In genomic region chr9:94937214-94937903, GRCh38 we compare ENCODE assay signal across 11 cellular contexts.
DNase-seq lines count a peak whose midpoint lies in the region; ATAC-seq, FAIRE-seq and TF ChIP-seq lines count a peak whose summit lies in the region.
"Had no signal": no experiment of that assay in that cellular context is flagged by ENCODE, and none has a peak within 500 bp of the region (broad histone marks: within the 10 kb centered on the region; RNA-seq: fewer than 3 reads in every experiment).

No MANE protein-coding gene starts in this region.

- BruUV-seq in K562 (replicated peaks; lab: Mats Ljungman, UMichigan): no TSS peak

- peak overlapping the region; percentile 6; the same call in 1 of the 2 replicates for H3K4me2 ChIP-seq in K562 (ENCODE audit: insufficient read depth, low read length)

- no peak for TF ChIP-seq RAD21 in K562 (CRISPR knock-in tag; conservative IDR thresholded peaks at IDR 0.05 in 1 of 2, IDR thresholded peaks at IDR 0.05 in 1 of 2)

- H3K79me2 ChIP-seq in K562 (ENCODE audit: control insufficient read depth, insufficient read depth, low read length): no peaks in the 10 kb centered on the region

- H3K9me3 ChIP-seq in K562 (replicated peaks; ENCODE audit: control insufficient read depth, insufficient read depth, low read depth, low read length): no peaks in the 10 kb centered on the region

- no peaks in the 10 kb centered on the region for H3K36me3 ChIP-seq in K562 (ENCODE audit: control insufficient read depth, insufficient read depth, low read length)

- POLR2A ChIA-PET in AG04449 (lab: Yijun Ruan, JAX): interaction anchor here (1.0 kb wide), 1 partner anchor 17 kb away, joined by 3 read pairs; no protein-coding TSS in a partner anchor
- POLR2A ChIA-PET in K562 (lab: Yijun Ruan, JAX): interaction anchor here (0.6 to 0.8 kb wide), 2 partner anchors 10 to 13 kb away, joined by 3 to 4 read pairs; no protein-coding TSS in a partner anchor

- H3K4me3 ChIP-seq in AG04449 (ENCODE audit: low read depth, low read length): no peak overlapping the region
- H3K4me3 ChIP-seq in K562: no peak overlapping the region

- CTCF ChIA-PET in AG04449 (lab: Yijun Ruan, JAX) (interaction anchor here (1.2 to 2.1 kb wide), 2 partner anchors 195 to 257 kb away, joined by 3 to 5 read pairs; no protein-coding TSS in a partner anchor), K562 (lab: Yijun Ruan, JAX; ENCODE audit: low intra/inter-chr PET ratio) (no interaction called here)

- FAIRE-seq in HTR-8/SVneo (lab: Jason Lieb, UNC) (no peak), K562 (lab: Jason Lieb, UNC) (peak; percentile 86)

- DNase-seq in AG04449 (ENCODE audit: low read depth, low spot score) (peak; percentile 80), HTR-8/SVneo (ENCODE audit: insufficient read length, low spot score) (peak; percentile 73), K562 (ENCODE audit: extremely low read depth in 1 of 4, low spot score in 3 of 4) (peak; percentile 69 to 80 (median 76)), kidney tubule cell (ENCODE audit: low spot score) (peak; percentile 77), CD14-positive monocyte (ENCODE audit: low spot score) (no peak), GDM1 (lab: John Stamatoyannopoulos, UW) (no peak), iPS-NIHi11 (ENCODE audit: low spot score) (no peak), COLO668 (lab: John Stamatoyannopoulos, UW; ENCODE audit: unreplicated experiment) (no peak)
- DNase-seq: COR-L47, NCI-H524 treated with DMSO at 0.1 percent for 48 hours had no signal

- H3K27ac Mint-ChIP-seq in CD14-positive monocyte: no peak overlapping the region

- peaks cover 0 to 3% (median 2%) of the 10 kb centered on the region in 7 donors for H3K9me3 Mint-ChIP-seq in CD14-positive monocyte

- no peak for TF ChIP-seq POLR2A in K562 (conservative IDR thresholded peaks at IDR 0.05)

- no peaks in the 10 kb centered on the region for H3K9me1 ChIP-seq in K562 (ENCODE audit: control insufficient read depth, insufficient read depth, low read length)

- 0 out of 4 replicates have a peak overlapping the region, but pooled peaks of 1 of the 2 experiments have one; percentile 1 for H3K9ac ChIP-seq in K562 (ENCODE audit: insufficient read depth in 1 of 2, low read depth in 2 of 2, low read length in 2 of 2)

- peak; percentile 97 for ATAC-seq in K562
- ATAC-seq: activated CD4-positive, CD25-positive, alpha-beta regulatory T cell treated with anti-CD3 and anti-CD28 coated beads, Interleukin-2, amount 50 U/mL, for 24 hours had no signal

- in situ Hi-C loops in K562 (cut with MboI): no loop called here

- peaks cover 5 to 20% of the 10 kb centered on the region in 2 experiments for H3K4me1 ChIP-seq in K562 (replicated peaks in 1 of 2; ENCODE audit: control insufficient read depth in 2 of 2, insufficient read depth in 2 of 2, low read length in 2 of 2)

- intact Hi-C loops in K562 (cut with micrococcal nuclease) (no loop called here), CD14-positive monocyte (cut with micrococcal nuclease) (no loop called here)

- H3K27ac ChIP-seq in K562 (ENCODE audit: extremely low read depth, low read depth, low read length): peak overlapping the region; percentile 54; the same call in 2 of the 3 replicates

- H3K36me3 Mint-ChIP-seq in CD14-positive monocyte: peaks cover 8% of the 10 kb centered on the region in 2 donors

- no peak overlapping the region for H2AFZ ChIP-seq in K562 (ENCODE audit: low read depth, low read length)

- H3K27me3 ChIP-seq in K562 (ENCODE audit: control insufficient read depth in 2 of 2, insufficient read depth in 2 of 2, low read length in 2 of 2): no peaks in the 10 kb centered on the region

- peak; percentile 75; the same call in 1 of the 2 replicates for TF ChIP-seq EP300 in K562 (IDR thresholded peaks at IDR 0.05; ENCODE audit: low read length)

- no peaks in the 10 kb centered on the region for H4K20me1 ChIP-seq in K562 (replicated peaks; ENCODE audit: control insufficient read depth, insufficient read depth, low read length)

- TF ChIP-seq CTCF in AG04449 (IDR thresholded peaks at IDR 0.05; ENCODE audit: insufficient read depth, low read length, missing control alignments) (no peak), K562 (IDR thresholded peaks at IDR 0.05 in 2 of 3, conservative IDR thresholded peaks at IDR 0.05 in 1 of 3; ENCODE audit: insufficient read depth in 2 of 3, low read depth in 1 of 3, low read length in 3 of 3) (no peak; a peak in 1 of 6 replicates), CD14-positive monocyte (IDR thresholded peaks at IDR 0.05) (no peak)

- 61% methylated on average over 6 of the region's 6 CpGs for WGBS in K562 (ENCODE audit: insufficient coverage, low coverage, missing lambda C conversion rate)

- H3K27me3 Mint-ChIP-seq in CD14-positive monocyte (ENCODE audit: low read depth in 3 of 3): peaks cover 0 to 1% (median 0%) of the 10 kb centered on the region in 3 donors

- H3K4me3 Mint-ChIP-seq in CD14-positive monocyte: no peak overlapping the region

- H3K4me1 Mint-ChIP-seq in CD14-positive monocyte: peaks cover 3% of the 10 kb centered on the region

TF ChIP-seq in K562, 482 proteins besides CTCF, POLR2A, EP300 and RAD21 (continues in another document):
- TF ChIP-seq OTX1 (CRISPR knock-in tag; IDR thresholded peaks at IDR 0.05): no peak
- no peak for TF ChIP-seq BRF2 (IDR thresholded peaks at IDR 0.05; ENCODE audit: borderline replicate concordance, insufficient read depth, insufficient read length)
- TF ChIP-seq CREB3L1 (IDR thresholded peaks at IDR 0.05; ENCODE audit: borderline replicate concordance, low read depth): no peak
- TF ChIP-seq GATA2 (CRISPR knock-in tag; IDR thresholded peaks at IDR 0.05): no peak
- TF ChIP-seq SIRT6 (IDR thresholded peaks at IDR 0.05; ENCODE audit: low read depth, low read length): no peak
- TF ChIP-seq STAT5A (IDR thresholded peaks at IDR 0.05; ENCODE audit: borderline replicate concordance, low read length): peak; percentile 62; the same call in 1 of the 2 replicates
- peak; percentile 99 for TF ChIP-seq NFE2 (IDR thresholded peaks at IDR 0.05; ENCODE audit: low read depth)
- TF ChIP-seq ATF1 (CRISPR knock-in tag; IDR thresholded peaks at IDR 0.05): no peak
- TF ChIP-seq ATF1 (tag; IDR thresholded peaks at IDR 0.05): peak; percentile 71
- peak; percentile 79 for TF ChIP-seq FOS (IDR thresholded peaks at IDR 0.05; ENCODE audit: extremely low read depth, insufficient read length)
- TF ChIP-seq JUN (IDR thresholded peaks at IDR 0.05; ENCODE audit: borderline replicate concordance, low read depth, low read length): peak; percentile 97
- TF ChIP-seq JUN (CRISPR knock-in tag; IDR thresholded peaks at IDR 0.05; ENCODE audit: borderline replicate concordance): no peak
- TF ChIP-seq HDAC6 (IDR thresholded peaks at IDR 0.05; ENCODE audit: low read depth, low read length): no peak
- 0 out of 2 replicates have a peak, but pooled peaks have one; percentile 46 for TF ChIP-seq LCOR (CRISPR knock-in tag; IDR thresholded peaks at IDR 0.05)
- no peak for TF ChIP-seq SETDB1 (IDR thresholded peaks at IDR 0.05; ENCODE audit: low read length)
- TF ChIP-seq KDM2B (CRISPR knock-in tag; IDR thresholded peaks at IDR 0.05): no peak
- no peak for TF ChIP-seq ZNF395 (CRISPR knock-in tag; IDR thresholded peaks at IDR 0.05)
- TF ChIP-seq ATF7 (IDR thresholded peaks at IDR 0.05): peak; percentile 82
- TF ChIP-seq CBFA2T3 (IDR thresholded peaks at IDR 0.05): peak; percentile 52; the same call in 1 of the 2 replicates
- TF ChIP-seq NCOR1 (IDR thresholded peaks at IDR 0.05): peak; percentile 32; the same call in 1 of the 2 replicates
- peak in 1 of 2 experiments; percentile 90; a peak in 2 of 4 replicates for TF ChIP-seq RCOR1 (IDR thresholded peaks at IDR 0.05; ENCODE audit: borderline replicate concordance in 1 of 2, low read depth in 2 of 2, low read length in 2 of 2)
- peak; percentile 95 for TF ChIP-seq MAFF (IDR thresholded peaks at IDR 0.05; ENCODE audit: low read length)
- no peak for TF ChIP-seq TAL1 (IDR thresholded peaks at IDR 0.05)
- TF ChIP-seq SIX5 (IDR thresholded peaks at IDR 0.05; ENCODE audit: borderline replicate concordance in 1 of 2, insufficient read depth in 1 of 2, low read depth in 1 of 2, low read length in 2 of 2): no peak
- TF ChIP-seq ETV1 (tag; conservative IDR thresholded peaks at IDR 0.05; ENCODE audit: low read depth): no peak
- no peak for TF ChIP-seq FOXJ2 (tag; IDR thresholded peaks at IDR 0.05)
- peak; percentile 77 to 78 for TF ChIP-seq KDM1A (IDR thresholded peaks at IDR 0.05)

Comparison
In these comparisons a context has a peak if more than half of its experiments do, and no peak if none do; other contexts are left out.
1. DNase-seq: peak in AG04449 (single experiment), HTR-8/SVneo (single experiment), K562 (4 of 4) and kidney tubule cell (single experiment); none in CD14-positive monocyte (single experiment), GDM1 (single experiment), iPS-NIHi11 (single experiment) and COLO668 (single experiment).